In the genomic region with DNA sequence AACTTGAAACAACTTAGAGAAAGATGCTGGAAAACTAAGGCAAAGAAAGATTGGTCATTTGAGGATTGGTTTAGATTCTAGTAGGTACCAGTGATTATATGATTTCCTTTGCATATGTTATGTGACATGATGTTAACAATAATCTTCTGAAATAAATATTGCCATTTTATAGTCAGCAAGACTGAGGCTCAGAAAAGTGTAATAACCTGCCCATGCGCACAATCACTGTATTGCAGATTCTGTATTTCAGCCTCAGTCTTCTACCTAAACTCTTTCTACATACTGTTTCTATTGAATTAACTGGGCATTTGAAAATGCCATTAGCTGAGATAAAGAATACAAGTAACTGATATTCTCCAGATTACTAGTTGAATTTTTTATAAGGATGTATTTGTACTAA, we compare ENCODE assay signal across 10 cellular contexts.
"Had no signal": no experiment of that assay in that cellular context is flagged by ENCODE, and none has a peak within 500 bp of the region (broad histone marks: within the 10 kb centered on the region; RNA-seq: fewer than 3 reads in every experiment).

No MANE protein-coding gene starts in this region.

- ATAC-seq: HCT116 had no signal

- H3K36me3 ChIP-seq: HAP-1 had no signal

- H2AFZ ChIP-seq: GM23248 had no signal

- H3K9me3 ChIP-seq: HAP-1 had no signal

- H3K27ac Mint-ChIP-seq: HFFc6 had no signal

- H3K4me3 ChIP-seq: GM23248, HAP-1 had no signal

- H3K9me3 Mint-ChIP-seq: HFFc6 had no signal

- DNase-seq: GM23248, GOT3, H7, HFFc6, IMR-90, KBM-7 had no signal

- H3K4me3 Mint-ChIP-seq: HFFc6 had no signal

- H3K9ac ChIP-seq: GM23248, KMS-11 had no signal

- H3K27ac ChIP-seq: GM23248, HL-60 had no signal
